ENCODE assay signal across 11 cellular contexts in the genomic region with DNA sequence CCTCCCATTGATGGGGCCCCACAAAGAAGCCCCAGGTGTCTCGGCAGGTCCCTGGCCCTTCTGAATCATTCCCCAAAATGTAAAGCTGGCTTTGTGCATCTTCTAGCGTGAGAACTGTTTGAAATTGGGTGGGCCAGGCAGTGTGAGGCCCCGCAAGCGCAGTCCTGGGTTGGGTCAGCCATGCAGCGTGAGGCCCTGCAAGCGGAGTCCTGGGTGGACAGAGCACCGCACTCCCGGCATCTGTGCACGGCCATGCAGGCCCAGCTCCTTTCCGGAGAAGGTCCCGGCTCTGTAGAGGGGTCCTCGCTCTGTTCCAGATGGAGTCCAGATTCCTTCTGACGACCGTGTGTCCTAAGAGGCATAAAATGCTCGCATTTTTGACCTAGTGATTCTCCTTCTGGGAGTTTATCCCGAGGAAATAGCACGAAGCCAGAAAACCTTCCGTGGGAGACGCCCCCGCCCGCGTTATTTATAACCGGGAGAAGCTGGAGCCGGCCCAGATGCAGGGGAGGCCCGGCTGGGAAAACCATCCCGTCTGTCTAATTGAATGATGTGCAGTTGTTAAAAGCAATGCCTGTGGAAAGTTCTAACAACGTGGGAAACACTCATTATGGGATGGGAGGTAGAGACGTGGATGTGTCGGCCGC. TPM values are rescaled to one million over a fixed set of nuclear protein-coding genes. Genes with fewer than 3 reads are reported as not detected.
DNase-seq lines count a peak whose midpoint lies in the region; ATAC-seq, FAIRE-seq and TF ChIP-seq lines count a peak whose summit lies in the region.
"Had no signal": no experiment of that assay in that cellular context is flagged by ENCODE, and none has a peak within 500 bp of the region (broad histone marks: within the 10 kb centered on the region; RNA-seq: fewer than 3 reads in every experiment).

No MANE protein-coding gene starts in this region.

- peak; percentile 33 for DNase-seq in astrocyte (ENCODE audit: low read depth)
- DNase-seq in heart left ventricle = peak; percentile 73 to 85 (median 83)
- no peak for DNase-seq in omental fat pad (ENCODE audit: low spot score)
- DNase-seq in type B pancreatic cell (ENCODE audit: extremely low spot score, unreplicated experiment) = no peak
- no peak for DNase-seq in activated CD8-positive, alpha-beta memory T cell treated with anti-CD3 and anti-CD28 coated beads, Interleukin-2, amount 50 U/mL, for 48 hours
- DNase-seq in T-helper 2 cell treated with Interferon-gamma antibody and Interleukin-4, amounts not matched to agents 5 μg/mL and 100 μg/mL, for 36 hours (ENCODE audit: low spot score) = no peak
- no peak for DNase-seq in NCI-H1930 (lab: John Stamatoyannopoulos, UW)
- DNase-seq: DMS79, NCI-H187 treated with DMSO at 0.1 percent for 48 hours had no signal

- peak overlapping the region; percentile 36 for H3K4me2 ChIP-seq in astrocyte (ENCODE audit: low read length)

- peak overlapping the region; percentile 34 for H3K27ac Mint-ChIP-seq in astrocyte (ENCODE audit: unreplicated experiment)
- peak overlapping the region; percentile 74 for H3K27ac Mint-ChIP-seq in type B pancreatic cell
- H3K27ac Mint-ChIP-seq in T-helper 2 cell treated with Interferon-gamma antibody and Interleukin-4, amounts not matched to agents 5 μg/mL and 100 μg/mL, for 36 hours = no peak overlapping the region
- H3K27ac Mint-ChIP-seq: stimulated activated naive CD8-positive, alpha-beta T cell treated with anti-CD3 and anti-CD28 coated beads, Interleukin-15, Interleukin-2, amounts not matched to agents 100 ng/mL and 50 ng/mL, for 24 hours had no signal

- H3K4me1 ChIP-seq in astrocyte (ENCODE audit: insufficient read depth, low read length) = peaks cover 34% of the 10 kb centered on the region
- peaks cover 30 to 77% (median 68%) of the 10 kb centered on the region in 12 donors for H3K4me1 ChIP-seq in heart left ventricle

- WGBS in heart left ventricle, 4 donors = 22 to 40% (median 31%) methylated on average over 21 to 30 of the region's 30 CpGs

- H3K27me3 Mint-ChIP-seq in astrocyte (ENCODE audit: low read depth, unreplicated experiment) = peaks cover 2% of the 10 kb centered on the region
- H3K27me3 Mint-ChIP-seq in type B pancreatic cell = no peaks in the 10 kb centered on the region
- no peaks in the 10 kb centered on the region for H3K27me3 Mint-ChIP-seq in T-helper 2 cell treated with Interferon-gamma antibody and Interleukin-4, amounts not matched to agents 5 μg/mL and 100 μg/mL, for 36 hours (ENCODE audit: low read depth)
- H3K27me3 Mint-ChIP-seq: stimulated activated naive CD8-positive, alpha-beta T cell treated with anti-CD3 and anti-CD28 coated beads, Interleukin-15, Interleukin-2, amounts not matched to agents 100 ng/mL and 50 ng/mL, for 24 hours had no signal

- TF ChIP-seq CTCF in astrocyte (IDR thresholded peaks at IDR 0.05; ENCODE audit: insufficient read depth, low read depth, low read length) (no peak), heart left ventricle (IDR thresholded peaks at IDR 0.05) (no peak), omental fat pad (IDR thresholded peaks at IDR 0.05) (no peak), type B pancreatic cell (conservative IDR thresholded peaks at IDR 0.05) (no peak)

- ATAC-seq in heart left ventricle (peak in 2 of 4 donors; percentile 16 to 41), omental fat pad (ENCODE audit: low FRiP score) (peak; percentile 24), HG02610 (IDR thresholded peaks at IDR 0.05; ENCODE audit: unreplicated experiment) (no peak)

- H3K4me1 Mint-ChIP-seq in astrocyte (ENCODE audit: low read depth, unreplicated experiment) = peaks cover 20% of the 10 kb centered on the region
- peaks cover 22% of the 10 kb centered on the region for H3K4me1 Mint-ChIP-seq in type B pancreatic cell (ENCODE audit: unreplicated experiment)
- no peaks in the 10 kb centered on the region for H3K4me1 Mint-ChIP-seq in T-helper 2 cell treated with Interferon-gamma antibody and Interleukin-4, amounts not matched to agents 5 μg/mL and 100 μg/mL, for 36 hours (ENCODE audit: low read depth)

- no peaks in the 10 kb centered on the region for H3K36me3 ChIP-seq in astrocyte (ENCODE audit: insufficient read depth, low read length)
- H3K36me3 ChIP-seq in heart left ventricle = no peaks in the 10 kb centered on the region

- FAIRE-seq in astrocyte (lab: Jason Lieb, UNC) = no peak

- H3K79me2 ChIP-seq in astrocyte (ENCODE audit: insufficient read depth, low read length) = no peaks in the 10 kb centered on the region

- no peak for TF ChIP-seq POLR2A in heart left ventricle (IDR thresholded peaks at IDR 0.05)

- peaks cover 3% of the 10 kb centered on the region for H3K36me3 Mint-ChIP-seq in astrocyte (ENCODE audit: low read depth, unreplicated experiment)
- H3K36me3 Mint-ChIP-seq in type B pancreatic cell = no peaks in the 10 kb centered on the region
- no peaks in the 10 kb centered on the region for H3K36me3 Mint-ChIP-seq in T-helper 2 cell treated with Interferon-gamma antibody and Interleukin-4, amounts not matched to agents 5 μg/mL and 100 μg/mL, for 36 hours (ENCODE audit: low read depth)

- H3K4me3 Mint-ChIP-seq in astrocyte (ENCODE audit: unreplicated experiment) = peak overlapping the region; percentile 34
- peak overlapping the region; percentile 31 for H3K4me3 Mint-ChIP-seq in type B pancreatic cell
- no peak overlapping the region for H3K4me3 Mint-ChIP-seq in T-helper 2 cell treated with Interferon-gamma antibody and Interleukin-4, amounts not matched to agents 5 μg/mL and 100 μg/mL, for 36 hours
- H3K4me3 Mint-ChIP-seq: stimulated activated naive CD8-positive, alpha-beta T cell treated with anti-CD3 and anti-CD28 coated beads, Interleukin-15, Interleukin-2, amounts not matched to agents 100 ng/mL and 50 ng/mL, for 24 hours had no signal

- H2AFZ ChIP-seq in astrocyte (ENCODE audit: low read depth, low read length) = no peak overlapping the region

- H4K20me1 ChIP-seq in astrocyte (ENCODE audit: insufficient read depth, low read length) = no peaks in the 10 kb centered on the region

- H3K27ac ChIP-seq in astrocyte (ENCODE audit: low read depth, low read length) (no peak overlapping the region), heart left ventricle (peak overlapping the region; percentile 44 to 93 (median 80))

- no peaks in the 10 kb centered on the region for H3K27me3 ChIP-seq in astrocyte (ENCODE audit: insufficient read depth, low read length)
- no peaks in the 10 kb centered on the region for H3K27me3 ChIP-seq in heart left ventricle

- H3K9ac ChIP-seq in astrocyte (ENCODE audit: low read length) = no peak overlapping the region

- H3K4me3 ChIP-seq in astrocyte (ENCODE audit: insufficient read depth, low read depth, low read length) (no peak overlapping the region), heart left ventricle (peak overlapping the region in 3 of 12 donors; percentile 5 to 15 (median 14))

- H3K9me3 Mint-ChIP-seq in astrocyte (ENCODE audit: unreplicated experiment) = peaks cover 5% of the 10 kb centered on the region
- H3K9me3 Mint-ChIP-seq in type B pancreatic cell = no peaks in the 10 kb centered on the region
- no peaks in the 10 kb centered on the region for H3K9me3 Mint-ChIP-seq in T-helper 2 cell treated with Interferon-gamma antibody and Interleukin-4, amounts not matched to agents 5 μg/mL and 100 μg/mL, for 36 hours

- H3K9me3 ChIP-seq in astrocyte (ENCODE audit: insufficient read depth, low read depth, low read length) (no peaks in the 10 kb centered on the region), heart left ventricle (no peaks in the 10 kb centered on the region)

- intact Hi-C loops in heart left ventricle (cut with DNase I) = loop anchor here in 2 of 10 donors (1.0 to 2.0 kb wide), 2 partner anchors 18 to 19 kb away; a partner anchor contains a TSS

RNA-seq across cellular contexts. Expression of a gene that starts 19.4 kb away (rescaled TPM):
- total RNA-seq in astrocyte (34.1 and 35.5 TPM in 2 replicates), heart left ventricle (10 to 100 TPM; 12.1 to 47.3 (median 22.1) TPM), omental fat pad (10 to 100 TPM; 10.4 to 61.8 (median 55.1) TPM), type B pancreatic cell (ENCODE audit: low replicate concordance) (36.5 and 53.1 TPM in 2 replicates)
- polyA plus RNA-seq in heart left ventricle = 10 to 100 TPM in 1 of 2 donors, 1 to 10 TPM in 1; 8.0 to 12.1 TPM

Comparison
In these comparisons a context has a peak if more than half of its experiments do, and no peak if none do; other contexts are left out.
1. DNase-seq: peak in astrocyte (single experiment) and heart left ventricle (5 of 5); none in omental fat pad (single experiment), type B pancreatic cell (single experiment), activated CD8-positive, alpha-beta memory T cell treated with anti-CD3 and anti-CD28 coated beads, Interleukin-2, amount 50 U/mL, for 48 hours (single experiment), T-helper 2 cell treated with Interferon-gamma antibody and Interleukin-4, amounts not matched to agents 5 μg/mL and 100 μg/mL, for 36 hours (single experiment) and NCI-H1930 (0 of 2).